ENCODE assay signal across 8 cellular contexts in the genomic region with DNA sequence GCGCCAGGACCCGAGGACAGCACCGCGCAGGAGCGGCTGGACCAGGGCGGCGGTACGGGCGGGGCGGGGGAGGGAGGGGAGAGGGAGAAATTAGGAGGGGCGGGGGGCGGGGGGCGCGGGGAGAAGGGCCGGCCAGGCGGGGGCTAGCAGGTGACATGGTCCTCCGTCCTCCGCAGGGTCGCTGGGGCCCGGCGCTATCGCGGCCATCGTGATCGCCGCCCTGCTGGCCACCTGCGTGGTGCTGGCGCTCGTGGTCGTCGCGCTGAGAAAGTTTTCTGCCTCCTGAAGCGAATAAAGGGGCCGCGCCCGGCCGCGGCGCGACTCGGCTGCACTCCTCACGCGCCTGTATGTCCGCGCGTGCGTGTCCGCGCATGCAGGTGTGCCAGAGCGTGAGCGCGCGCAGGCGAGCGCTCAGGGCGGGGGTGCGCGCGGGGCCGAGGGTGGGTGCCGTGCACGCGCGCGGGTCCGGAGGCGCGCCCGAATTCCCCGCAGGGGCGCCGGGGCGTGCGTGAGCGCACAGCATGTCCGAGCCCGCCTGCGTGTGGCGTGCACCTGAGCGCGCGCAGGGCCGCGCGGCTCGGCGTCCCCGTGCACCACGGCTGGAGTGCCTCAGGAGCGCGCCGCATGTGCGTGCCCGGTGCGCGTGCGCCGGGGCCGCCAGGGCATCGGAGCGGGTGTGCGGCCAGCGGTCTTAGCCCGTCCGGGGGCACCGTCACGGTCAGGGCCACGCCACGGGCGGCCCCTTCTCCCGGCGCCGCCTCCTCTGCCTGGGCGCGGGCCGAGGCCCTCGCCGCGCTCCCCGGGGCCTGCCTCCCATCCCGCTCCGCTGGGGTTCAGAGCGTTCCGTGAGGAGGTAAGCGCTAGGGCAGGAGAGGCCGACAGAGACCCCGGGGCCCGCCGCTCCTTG. TPM values are rescaled to one million over a fixed set of nuclear protein-coding genes. Genes with fewer than 3 reads are reported as not detected.
DNase-seq lines count a peak whose midpoint lies in the region; ATAC-seq and TF ChIP-seq lines count a peak whose summit lies in the region.

No MANE protein-coding gene starts in this region.

- in situ Hi-C loops in Caki2 (cut with HindIII; ENCODE audit: low pct_unique_long_range_greater_than_20kb, low sequenced_read_pairs) = no loop called here

- H3K27me3 Mint-ChIP-seq in T-helper 1 cell treated with Interleukin-12 subunit alpha and Interleukin-12 subunit beta and Interleukin-4 antibody, amounts not matched to agents 30 μg/mL and 1 μg/mL, for 36 hours (ENCODE audit: low read depth) = peaks cover 19% of the 10 kb centered on the region

- no peaks in the 10 kb centered on the region for H3K4me1 Mint-ChIP-seq in T-helper 1 cell treated with Interleukin-12 subunit alpha and Interleukin-12 subunit beta and Interleukin-4 antibody, amounts not matched to agents 30 μg/mL and 1 μg/mL, for 36 hours (ENCODE audit: low read depth)

- H3K9ac ChIP-seq in mucosa of stomach (ENCODE audit: low read length) = peak overlapping the region; percentile 57

- H3K9me3 Mint-ChIP-seq in T-helper 1 cell treated with Interleukin-12 subunit alpha and Interleukin-12 subunit beta and Interleukin-4 antibody, amounts not matched to agents 30 μg/mL and 1 μg/mL, for 36 hours = no peaks in the 10 kb centered on the region

- H3K4me3 ChIP-seq in mucosa of stomach (ENCODE audit: low read length) (no peak overlapping the region), vagina (peak overlapping the region; percentile 39 to 41)

- DNase-seq in Caki2 (ENCODE audit: low read depth) (peak; percentile 74), erythroblast (lab: John Stamatoyannopoulos, UW) (peak; percentile 41 to 59), vagina (ENCODE audit: extremely low spot score in 2 of 2) (no peak)

- no peaks in the 10 kb centered on the region for H3K9me3 ChIP-seq in mucosa of stomach (ENCODE audit: control insufficient read depth, low read length)
- H3K9me3 ChIP-seq in vagina = no peaks in the 10 kb centered on the region

- TF ChIP-seq POLR2A in erythroblast (IDR thresholded peaks at IDR 0.05; ENCODE audit: low read length) (no peak), vagina (IDR thresholded peaks at IDR 0.05) (no peak)

- H3K27ac Mint-ChIP-seq in T-helper 1 cell treated with Interleukin-12 subunit alpha and Interleukin-12 subunit beta and Interleukin-4 antibody, amounts not matched to agents 30 μg/mL and 1 μg/mL, for 36 hours = no peak overlapping the region

- H3K36me3 Mint-ChIP-seq in T-helper 1 cell treated with Interleukin-12 subunit alpha and Interleukin-12 subunit beta and Interleukin-4 antibody, amounts not matched to agents 30 μg/mL and 1 μg/mL, for 36 hours (ENCODE audit: low read depth) = no peaks in the 10 kb centered on the region

- no peak overlapping the region for H3K27ac ChIP-seq in vagina

- peak; percentile 39 for ATAC-seq in HG02642 (IDR thresholded peaks at IDR 0.05; ENCODE audit: poor library complexity, unreplicated experiment)
- no peak for ATAC-seq in GM19467 (IDR thresholded peaks at IDR 0.05; ENCODE audit: unreplicated experiment)
- ATAC-seq in HG02571 (IDR thresholded peaks at IDR 0.05; ENCODE audit: unreplicated experiment) = no peak

- peak overlapping the region; percentile 40 for H3K4me3 Mint-ChIP-seq in T-helper 1 cell treated with Interleukin-12 subunit alpha and Interleukin-12 subunit beta and Interleukin-4 antibody, amounts not matched to agents 30 μg/mL and 1 μg/mL, for 36 hours

- TF ChIP-seq CTCF in vagina (IDR thresholded peaks at IDR 0.05) = no peak

- H3K4me1 ChIP-seq in mucosa of stomach (ENCODE audit: control insufficient read depth, insufficient read depth, low read length) (peaks cover 27% of the 10 kb centered on the region), vagina (peaks cover 8% of the 10 kb centered on the region)

- intact Hi-C loops in vagina (cut with DNase I) = no loop called here

- H3K27me3 ChIP-seq in mucosa of stomach (ENCODE audit: control insufficient read depth, insufficient read depth, low read length) = peaks cover 8% of the 10 kb centered on the region
- H3K27me3 ChIP-seq in vagina = no peaks in the 10 kb centered on the region

- H3K36me3 ChIP-seq in mucosa of stomach (ENCODE audit: control insufficient read depth, insufficient read depth, low read length) (no peaks in the 10 kb centered on the region), vagina (no peaks in the 10 kb centered on the region)

RNA-seq across cellular contexts. Expression of a gene that starts 6.3 kb away (rescaled TPM):
- total RNA-seq in Caki2 (2014; rRNA removed; shearing (Covaris generic); ENCODE audit: low replicate concordance) = 2.0 and 14.6 TPM in 2 replicates
- not detected for total RNA-seq in vagina

Comparison
In these comparisons a context has a peak if more than half of its experiments do, and no peak if none do; other contexts are left out.
1. DNase-seq: peak in Caki2 (single experiment) and erythroblast (2 of 2); none in vagina (0 of 2).